Comparison of ENCODE assay signal across 13 cellular contexts in genomic region chr4:82017680-82018079, GRCh38.
DNase-seq lines count a peak whose midpoint lies in the region; FAIRE-seq and TF ChIP-seq lines count a peak whose summit lies in the region.
"Had no signal": no experiment of that assay in that cellular context is flagged by ENCODE, and none has a peak within 500 bp of the region (broad histone marks: within the 10 kb centered on the region; RNA-seq: fewer than 3 reads in every experiment).

No MANE protein-coding gene starts in this region.

- H3K4me3 Mint-ChIP-seq in activated naive CD4-positive, alpha-beta T cell treated with anti-CD3 and anti-CD28 coated beads for 36 hours, result no peak overlapping the region
- no peak overlapping the region for H3K4me3 Mint-ChIP-seq in immature natural killer cell
- H3K4me3 Mint-ChIP-seq: mesothelial cell of epicardium; stimulated activated naive CD8-positive, alpha-beta T cell treated with anti-CD3 and anti-CD28 coated beads, Interleukin-15, amount 100 ng/mL, for 72 hours had no signal

- no peaks in the 10 kb centered on the region for H3K4me1 Mint-ChIP-seq in activated naive CD4-positive, alpha-beta T cell treated with anti-CD3 and anti-CD28 coated beads for 36 hours (ENCODE audit: low read depth)
- H3K4me1 Mint-ChIP-seq in immature natural killer cell, result no peaks in the 10 kb centered on the region
- H3K4me1 Mint-ChIP-seq: mesothelial cell of epicardium; stimulated activated naive CD8-positive, alpha-beta T cell treated with anti-CD3 and anti-CD28 coated beads, Interleukin-15, amount 100 ng/mL, for 72 hours had no signal

- H3K36me3 ChIP-seq in OCI-LY7 (ENCODE audit: insufficient read depth, low read length) (no peaks in the 10 kb centered on the region), small intestine (ENCODE audit: control insufficient read depth in 2 of 2, insufficient read depth in 2 of 2, low read length in 2 of 2) (no peaks in the 10 kb centered on the region)

- no peaks in the 10 kb centered on the region for H3K79me2 ChIP-seq in OCI-LY7 (ENCODE audit: insufficient read depth, low read depth, low read length)

- H3K27ac ChIP-seq in OCI-LY7 (ENCODE audit: low read depth, low read length, poor library complexity, severe bottlenecking) (no peak overlapping the region), small intestine (ENCODE audit: low read depth in 1 of 2, low read length in 1 of 2) (no peak overlapping the region), dorsolateral prefrontal cortex (no peak overlapping the region)

- no peaks in the 10 kb centered on the region for H4K20me1 ChIP-seq in OCI-LY7 (ENCODE audit: insufficient read depth, low read length)

- H3K4me2 ChIP-seq in OCI-LY7 (ENCODE audit: low read length), result no peak overlapping the region

- no peak for TF ChIP-seq CTCF in OCI-LY7 (conservative IDR thresholded peaks at IDR 0.05; ENCODE audit: low read length)
- TF ChIP-seq CTCF in dorsolateral prefrontal cortex (IDR thresholded peaks at IDR 0.05 in 54 of 56, conservative IDR thresholded peaks at IDR 0.05 in 2 of 56; ENCODE audit: low read depth in 1 of 56, partially characterized antibody in 56 of 56), result no peak

- no TSS peak for BruUV-seq in OCI-LY7 (replicated peaks; lab: Mats Ljungman, UMichigan)

- CTCF ChIA-PET in activated naive CD4-positive, alpha-beta T cell treated with anti-CD3 and anti-CD28 coated beads for 36 hours (lab: Charles Lee), result no interaction called here
- CTCF ChIA-PET in OCI-LY7 (lab: Charles Lee; ENCODE audit: unreplicated experiment), result no interaction called here

- H2AFZ ChIP-seq in OCI-LY7 (ENCODE audit: low read length), result no peak overlapping the region

- WGBS in small intestine, 3 donors, result 77 to 84% (median 79%) methylated on average over 2 of the region's 2 CpGs

- no peak for FAIRE-seq in small intestine (lab: Jason Lieb, UNC)

- H3K27me3 Mint-ChIP-seq in activated naive CD4-positive, alpha-beta T cell treated with anti-CD3 and anti-CD28 coated beads for 36 hours (ENCODE audit: low read depth), result peaks cover 17% of the 10 kb centered on the region
- H3K27me3 Mint-ChIP-seq in immature natural killer cell (ENCODE audit: low read depth in 3 of 3), result no peaks in the 10 kb centered on the region

- peak; percentile 5 for DNase-seq in activated naive CD4-positive, alpha-beta T cell treated with anti-CD3 and anti-CD28 coated beads for 36 hours
- DNase-seq in activated naive CD4-positive, alpha-beta T cell treated with Interleukin-2 at 50 U/mL for 16 hours, result no peak
- DNase-seq in OCI-LY7 (ENCODE audit: low spot score), result peak; percentile 58
- DNase-seq in erythroblast (lab: John Stamatoyannopoulos, UW), result peak; percentile 37 to 42
- DNase-seq in small intestine, result peak; percentile 31
- DNase-seq in immature natural killer cell, result no peak
- DNase-seq in activated T-cell treated with anti-CD3 and anti-CD28 coated beads for 4 hours, result no peak
- no peak for DNase-seq in dorsolateral prefrontal cortex
- DNase-seq: NCI-H2171 treated with DMSO at 0.1 percent for 48 hours; stimulated activated CD4-positive, alpha-beta T cell treated with anti-CD3 and anti-CD28 coated beads, Interleukin-12 subunit alpha, Interleukin-12 subunit beta, amount 100 ng/mL, for 4 hours; T1000 had no signal

- H3K27me3 ChIP-seq in small intestine (ENCODE audit: control insufficient read depth in 2 of 2, insufficient read depth in 2 of 2, low read length in 2 of 2), result no peaks in the 10 kb centered on the region
- H3K27me3 ChIP-seq in dorsolateral prefrontal cortex, result no peaks in the 10 kb centered on the region

- H3K9me3 Mint-ChIP-seq in activated naive CD4-positive, alpha-beta T cell treated with anti-CD3 and anti-CD28 coated beads for 36 hours, result peaks cover 12% of the 10 kb centered on the region
- peaks cover 4 to 12% (median 6%) of the 10 kb centered on the region in 6 donors for H3K9me3 Mint-ChIP-seq in immature natural killer cell

- no peak overlapping the region for H3K27ac Mint-ChIP-seq in activated naive CD4-positive, alpha-beta T cell treated with anti-CD3 and anti-CD28 coated beads for 36 hours
- H3K27ac Mint-ChIP-seq in immature natural killer cell, result no peak overlapping the region
- H3K27ac Mint-ChIP-seq: mesothelial cell of epicardium; stimulated activated naive CD8-positive, alpha-beta T cell treated with anti-CD3 and anti-CD28 coated beads, Interleukin-15, amount 100 ng/mL, for 72 hours had no signal

- H3K9me3 ChIP-seq in OCI-LY7 (ENCODE audit: low read length) (no peaks in the 10 kb centered on the region), small intestine (ENCODE audit: control insufficient read depth, low read depth) (no peaks in the 10 kb centered on the region)

- POLR2A ChIA-PET in OCI-LY7 (lab: Charles Lee), result interaction anchor here (0.7 kb wide), 1 partner anchor 9 kb away, joined by 4 read pairs; no protein-coding TSS in a partner anchor

- H3K4me1 ChIP-seq in OCI-LY7 (ENCODE audit: insufficient read depth, low read length, poor library complexity, severe bottlenecking) (no peaks in the 10 kb centered on the region), small intestine (ENCODE audit: control insufficient read depth in 2 of 2, insufficient read depth in 1 of 2, low read depth in 1 of 2, low read length in 1 of 2) (no peaks in the 10 kb centered on the region)

- no peaks in the 10 kb centered on the region for H3K9me2 ChIP-seq in OCI-LY7 (ENCODE audit: insufficient read depth, low read length)

- intact Hi-C loops in activated naive CD4-positive, alpha-beta T cell treated with anti-CD3 and anti-CD28 coated beads for 36 hours (cut with micrococcal nuclease), result no loop called here
- intact Hi-C loops in OCI-LY7 (cut with micrococcal nuclease; ENCODE audit: unreplicated experiment) (loop anchor here (10.0 kb wide), 1 partner anchor 103 kb away; no protein-coding TSS in a partner anchor), dorsolateral prefrontal cortex (cut with DNase I) (no loop called here)

- TF ChIP-seq POLR2A in erythroblast (IDR thresholded peaks at IDR 0.05; ENCODE audit: low read length), result no peak

- H3K36me3 Mint-ChIP-seq in activated naive CD4-positive, alpha-beta T cell treated with anti-CD3 and anti-CD28 coated beads for 36 hours (ENCODE audit: low read depth), result no peaks in the 10 kb centered on the region
- no peaks in the 10 kb centered on the region for H3K36me3 Mint-ChIP-seq in immature natural killer cell
- H3K36me3 Mint-ChIP-seq: mesothelial cell of epicardium had no signal

- H3K4me3 ChIP-seq in OCI-LY7 (ENCODE audit: low read depth, low read length, poor library complexity, severe bottlenecking) (no peak overlapping the region), small intestine (ENCODE audit: low read depth in 1 of 2, low read length in 2 of 2) (no peak overlapping the region), dorsolateral prefrontal cortex (no peak overlapping the region)

Comparison
In these comparisons a context has a peak if more than half of its experiments do, and no peak if none do; other contexts are left out.
1. DNase-seq: peak in activated naive CD4-positive, alpha-beta T cell treated with anti-CD3 and anti-CD28 coated beads for 36 hours (single experiment), OCI-LY7 (single experiment), erythroblast (2 of 2) and small intestine (single experiment); none in activated naive CD4-positive, alpha-beta T cell treated with Interleukin-2 at 50 U/mL for 16 hours (single experiment), immature natural killer cell (0 of 3), activated T-cell treated with anti-CD3 and anti-CD28 coated beads for 4 hours (single experiment) and dorsolateral prefrontal cortex (0 of 10).